16 cellular contexts compared by ENCODE assay signal in genomic region chr1:5477716-5478115, GRCh38.
"Had no signal": no experiment of that assay in that cellular context is flagged by ENCODE, and none has a peak within 500 bp of the region (broad histone marks: within the 10 kb centered on the region; RNA-seq: fewer than 3 reads in every experiment).

No MANE protein-coding gene starts in this region.

- H3K27ac ChIP-seq: right atrium auricular region, stomach, thoracic aorta, upper lobe of right lung had no signal

- H3K4me3 ChIP-seq: heart left ventricle, right atrium auricular region, stomach, thoracic aorta, upper lobe of right lung had no signal

- H3K36me3 ChIP-seq: heart left ventricle, right atrium auricular region, stomach, thoracic aorta, upper lobe of right lung had no signal

- H3K4me1 ChIP-seq: heart left ventricle, right atrium auricular region, upper lobe of right lung had no signal

- DNase-seq: activated CD4-positive, alpha-beta T cell treated with anti-CD3 and anti-CD28 coated beads, Interleukin-2, amount 10 ng/mL, durations not matched to agents 7 days and 5 days; activated CD4-positive, CD25-positive, alpha-beta regulatory T cell; activated CD8-positive, alpha-beta memory T cell treated with anti-CD3 and anti-CD28 coated beads, Interleukin-2, amount 50 U/mL, for 4 hours; activated effector memory CD4-positive, alpha-beta T cell treated with anti-CD3 and anti-CD28 coated beads, Interleukin-2, amount 50 U/mL, for 16 hours; activated T-cell treated with anti-CD3 and anti-CD28 coated beads, Interleukin-2, amount 50 U/mL, for 4 hours; effector CD4-positive, alpha-beta T cell; heart left ventricle; immature natural killer cell; mesendoderm; natural killer cell; stimulated activated CD4-positive, alpha-beta T cell treated with anti-CD3 and anti-CD28 coated beads, Interleukin-2, amount 100 ng/mL, for 48 hours; stomach; T1000; upper lobe of right lung had no signal

- H3K27me3 ChIP-seq: right atrium auricular region had no signal

- H3K9me3 ChIP-seq: heart left ventricle, right atrium auricular region, stomach, thoracic aorta, upper lobe of right lung had no signal
